In the genomic region with DNA sequence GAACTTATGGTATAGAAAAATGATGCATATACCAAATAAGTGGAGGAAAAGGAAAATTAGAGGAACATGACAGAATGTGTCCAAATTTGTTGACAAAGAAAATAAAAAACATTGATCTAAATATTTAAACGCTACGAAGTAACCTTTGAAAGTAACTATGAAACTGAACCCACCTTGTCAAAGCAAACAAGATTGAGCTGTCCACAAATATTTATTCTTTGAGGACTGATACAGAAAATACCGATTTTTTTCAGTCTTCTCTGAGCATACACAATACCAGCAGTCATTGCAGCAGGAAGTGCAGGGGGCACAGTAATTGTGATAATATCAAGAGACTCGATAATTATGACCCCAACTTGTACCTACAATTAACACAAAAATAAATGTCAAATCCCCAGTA, we compare ENCODE assay signal across 1 cellular context.
TF ChIP-seq lines count a peak whose summit lies in the region.

No MANE protein-coding gene starts in this region.

TF ChIP-seq in HepG2, 621 proteins besides CTCF, POLR2A, EP300 and RAD21 (continued from another document):
- TF ChIP-seq, protein P1, sequence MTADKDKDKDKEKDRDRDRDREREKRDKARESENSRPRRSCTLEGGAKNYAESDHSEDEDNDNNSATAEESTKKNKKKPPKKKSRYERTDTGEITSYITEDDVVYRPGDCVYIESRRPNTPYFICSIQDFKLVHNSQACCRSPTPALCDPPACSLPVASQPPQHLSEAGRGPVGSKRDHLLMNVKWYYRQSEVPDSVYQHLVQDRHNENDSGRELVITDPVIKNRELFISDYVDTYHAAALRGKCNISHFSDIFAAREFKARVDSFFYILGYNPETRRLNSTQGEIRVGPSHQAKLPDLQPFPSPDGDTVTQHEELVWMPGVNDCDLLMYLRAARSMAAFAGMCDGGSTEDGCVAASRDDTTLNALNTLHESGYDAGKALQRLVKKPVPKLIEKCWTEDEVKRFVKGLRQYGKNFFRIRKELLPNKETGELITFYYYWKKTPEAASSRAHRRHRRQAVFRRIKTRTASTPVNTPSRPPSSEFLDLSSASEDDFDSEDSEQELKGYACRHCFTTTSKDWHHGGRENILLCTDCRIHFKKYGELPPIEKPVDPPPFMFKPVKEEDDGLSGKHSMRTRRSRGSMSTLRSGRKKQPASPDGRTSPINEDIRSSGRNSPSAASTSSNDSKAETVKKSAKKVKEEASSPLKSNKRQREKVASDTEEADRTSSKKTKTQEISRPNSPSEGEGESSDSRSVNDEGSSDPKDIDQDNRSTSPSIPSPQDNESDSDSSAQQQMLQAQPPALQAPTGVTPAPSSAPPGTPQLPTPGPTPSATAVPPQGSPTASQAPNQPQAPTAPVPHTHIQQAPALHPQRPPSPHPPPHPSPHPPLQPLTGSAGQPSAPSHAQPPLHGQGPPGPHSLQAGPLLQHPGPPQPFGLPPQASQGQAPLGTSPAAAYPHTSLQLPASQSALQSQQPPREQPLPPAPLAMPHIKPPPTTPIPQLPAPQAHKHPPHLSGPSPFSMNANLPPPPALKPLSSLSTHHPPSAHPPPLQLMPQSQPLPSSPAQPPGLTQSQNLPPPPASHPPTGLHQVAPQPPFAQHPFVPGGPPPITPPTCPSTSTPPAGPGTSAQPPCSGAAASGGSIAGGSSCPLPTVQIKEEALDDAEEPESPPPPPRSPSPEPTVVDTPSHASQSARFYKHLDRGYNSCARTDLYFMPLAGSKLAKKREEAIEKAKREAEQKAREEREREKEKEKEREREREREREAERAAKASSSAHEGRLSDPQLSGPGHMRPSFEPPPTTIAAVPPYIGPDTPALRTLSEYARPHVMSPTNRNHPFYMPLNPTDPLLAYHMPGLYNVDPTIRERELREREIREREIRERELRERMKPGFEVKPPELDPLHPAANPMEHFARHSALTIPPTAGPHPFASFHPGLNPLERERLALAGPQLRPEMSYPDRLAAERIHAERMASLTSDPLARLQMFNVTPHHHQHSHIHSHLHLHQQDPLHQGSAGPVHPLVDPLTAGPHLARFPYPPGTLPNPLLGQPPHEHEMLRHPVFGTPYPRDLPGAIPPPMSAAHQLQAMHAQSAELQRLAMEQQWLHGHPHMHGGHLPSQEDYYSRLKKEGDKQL (CRISPR knock-in tag; IDR thresholded peaks at IDR 0.05; ENCODE audit: low read depth) = peak; percentile 80
- TF ChIP-seq ATF1 (CRISPR knock-in tag; IDR thresholded peaks at IDR 0.05) (0 out of 2 replicates have a peak, but pooled peaks have one; percentile 50), HHEX (CRISPR knock-in tag; IDR thresholded peaks at IDR 0.05) (peak; percentile 81), NONO (IDR thresholded peaks at IDR 0.05) (no peak), NONO (CRISPR knock-in tag; conservative IDR thresholded peaks at IDR 0.05) (0 out of 2 replicates have a peak, but pooled peaks have one; percentile 43), DDIT3 (CRISPR knock-in tag; IDR thresholded peaks at IDR 0.05) (0 out of 2 replicates have a peak, but pooled peaks have one; percentile 35), MIER3 (CRISPR knock-in tag; IDR thresholded peaks at IDR 0.05; ENCODE audit: borderline replicate concordance) (no peak), RORA (CRISPR knock-in tag; IDR thresholded peaks at IDR 0.05) (no peak), ONECUT2 (CRISPR knock-in tag; IDR thresholded peaks at IDR 0.05) (peak; percentile 82), DPF2 (CRISPR knock-in tag; IDR thresholded peaks at IDR 0.05; ENCODE audit: borderline replicate concordance, low read depth) (0 out of 2 replicates have a peak, but pooled peaks have one; percentile 22), SOX6 (IDR thresholded peaks at IDR 0.05) (no peak), SOX6 (CRISPR knock-in tag; IDR thresholded peaks at IDR 0.05) (peak; percentile 74; the same call in 1 of the 2 replicates), MTA1 (CRISPR knock-in tag; IDR thresholded peaks at IDR 0.05; ENCODE audit: borderline replicate concordance) (no peak), CENPT (CRISPR knock-in tag; IDR thresholded peaks at IDR 0.05; ENCODE audit: low read depth) (no peak), ZNF709 (CRISPR knock-in tag; IDR thresholded peaks at IDR 0.05) (no peak), ISL2 (CRISPR knock-in tag; IDR thresholded peaks at IDR 0.05) (peak; percentile 85; the same call in 1 of the 2 replicates), MIXL1 (CRISPR knock-in tag; IDR thresholded peaks at IDR 0.05) (peak; percentile 64), GATA4 (IDR thresholded peaks at IDR 0.05; ENCODE audit: borderline replicate concordance, low read depth) (no peak), ZNF503 (CRISPR knock-in tag; IDR thresholded peaks at IDR 0.05) (peak; percentile 56; the same call in 1 of the 2 replicates), ZFP1 (CRISPR knock-in tag; IDR thresholded peaks at IDR 0.05) (0 out of 2 replicates have a peak, but pooled peaks have one; percentile 46), CREM (IDR thresholded peaks at IDR 0.05) (peak; percentile 64; the same call in 1 of the 2 replicates), CREM (CRISPR knock-in tag; IDR thresholded peaks at IDR 0.05) (no peak), MBD4 (IDR thresholded peaks at IDR 0.05; ENCODE audit: borderline replicate concordance, low read length) (peak; percentile 71; the same call in 1 of the 2 replicates), NR2F6 (IDR thresholded peaks at IDR 0.05) (peak; percentile 71), NR2F6 (CRISPR knock-in tag; IDR thresholded peaks at IDR 0.05) (peak; percentile 51; the same call in 1 of the 2 replicates)
- TF ChIP-seq, protein P2, sequence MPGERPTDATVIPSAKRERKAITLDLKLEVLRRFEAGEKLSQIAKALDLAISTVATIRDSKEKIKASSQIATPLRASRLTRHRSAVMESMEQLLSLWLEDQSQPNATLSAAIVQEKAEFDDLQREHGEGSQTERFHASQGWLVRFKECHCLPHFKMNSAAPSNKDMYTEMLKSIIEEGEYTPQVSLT (CRISPR knock-in tag; IDR thresholded peaks at IDR 0.05; ENCODE audit: borderline replicate concordance, low read depth) = no peak
- TF ChIP-seq, protein P3, sequence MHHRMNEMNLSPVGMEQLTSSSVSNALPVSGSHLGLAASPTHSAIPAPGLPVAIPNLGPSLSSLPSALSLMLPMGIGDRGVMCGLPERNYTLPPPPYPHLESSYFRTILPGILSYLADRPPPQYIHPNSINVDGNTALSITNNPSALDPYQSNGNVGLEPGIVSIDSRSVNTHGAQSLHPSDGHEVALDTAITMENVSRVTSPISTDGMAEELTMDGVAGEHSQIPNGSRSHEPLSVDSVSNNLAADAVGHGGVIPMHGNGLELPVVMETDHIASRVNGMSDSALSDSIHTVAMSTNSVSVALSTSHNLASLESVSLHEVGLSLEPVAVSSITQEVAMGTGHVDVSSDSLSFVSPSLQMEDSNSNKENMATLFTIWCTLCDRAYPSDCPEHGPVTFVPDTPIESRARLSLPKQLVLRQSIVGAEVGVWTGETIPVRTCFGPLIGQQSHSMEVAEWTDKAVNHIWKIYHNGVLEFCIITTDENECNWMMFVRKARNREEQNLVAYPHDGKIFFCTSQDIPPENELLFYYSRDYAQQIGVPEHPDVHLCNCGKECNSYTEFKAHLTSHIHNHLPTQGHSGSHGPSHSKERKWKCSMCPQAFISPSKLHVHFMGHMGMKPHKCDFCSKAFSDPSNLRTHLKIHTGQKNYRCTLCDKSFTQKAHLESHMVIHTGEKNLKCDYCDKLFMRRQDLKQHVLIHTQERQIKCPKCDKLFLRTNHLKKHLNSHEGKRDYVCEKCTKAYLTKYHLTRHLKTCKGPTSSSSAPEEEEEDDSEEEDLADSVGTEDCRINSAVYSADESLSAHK (CRISPR knock-in tag; IDR thresholded peaks at IDR 0.05; ENCODE audit: borderline replicate concordance) = no peak
- TF ChIP-seq, protein P4, sequence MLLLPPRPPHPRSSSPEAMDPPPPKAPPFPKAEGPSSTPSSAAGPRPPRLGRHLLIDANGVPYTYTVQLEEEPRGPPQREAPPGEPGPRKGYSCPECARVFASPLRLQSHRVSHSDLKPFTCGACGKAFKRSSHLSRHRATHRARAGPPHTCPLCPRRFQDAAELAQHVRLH (CRISPR knock-in tag; IDR thresholded peaks at IDR 0.05; ENCODE audit: borderline replicate concordance, low read depth) = no peak
- TF ChIP-seq, protein P5, sequence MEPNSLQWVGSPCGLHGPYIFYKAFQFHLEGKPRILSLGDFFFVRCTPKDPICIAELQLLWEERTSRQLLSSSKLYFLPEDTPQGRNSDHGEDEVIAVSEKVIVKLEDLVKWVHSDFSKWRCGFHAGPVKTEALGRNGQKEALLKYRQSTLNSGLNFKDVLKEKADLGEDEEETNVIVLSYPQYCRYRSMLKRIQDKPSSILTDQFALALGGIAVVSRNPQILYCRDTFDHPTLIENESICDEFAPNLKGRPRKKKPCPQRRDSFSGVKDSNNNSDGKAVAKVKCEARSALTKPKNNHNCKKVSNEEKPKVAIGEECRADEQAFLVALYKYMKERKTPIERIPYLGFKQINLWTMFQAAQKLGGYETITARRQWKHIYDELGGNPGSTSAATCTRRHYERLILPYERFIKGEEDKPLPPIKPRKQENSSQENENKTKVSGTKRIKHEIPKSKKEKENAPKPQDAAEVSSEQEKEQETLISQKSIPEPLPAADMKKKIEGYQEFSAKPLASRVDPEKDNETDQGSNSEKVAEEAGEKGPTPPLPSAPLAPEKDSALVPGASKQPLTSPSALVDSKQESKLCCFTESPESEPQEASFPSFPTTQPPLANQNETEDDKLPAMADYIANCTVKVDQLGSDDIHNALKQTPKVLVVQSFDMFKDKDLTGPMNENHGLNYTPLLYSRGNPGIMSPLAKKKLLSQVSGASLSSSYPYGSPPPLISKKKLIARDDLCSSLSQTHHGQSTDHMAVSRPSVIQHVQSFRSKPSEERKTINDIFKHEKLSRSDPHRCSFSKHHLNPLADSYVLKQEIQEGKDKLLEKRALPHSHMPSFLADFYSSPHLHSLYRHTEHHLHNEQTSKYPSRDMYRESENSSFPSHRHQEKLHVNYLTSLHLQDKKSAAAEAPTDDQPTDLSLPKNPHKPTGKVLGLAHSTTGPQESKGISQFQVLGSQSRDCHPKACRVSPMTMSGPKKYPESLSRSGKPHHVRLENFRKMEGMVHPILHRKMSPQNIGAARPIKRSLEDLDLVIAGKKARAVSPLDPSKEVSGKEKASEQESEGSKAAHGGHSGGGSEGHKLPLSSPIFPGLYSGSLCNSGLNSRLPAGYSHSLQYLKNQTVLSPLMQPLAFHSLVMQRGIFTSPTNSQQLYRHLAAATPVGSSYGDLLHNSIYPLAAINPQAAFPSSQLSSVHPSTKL (CRISPR knock-in tag; IDR thresholded peaks at IDR 0.05) = peak; percentile 67
- TF ChIP-seq, protein P6, sequence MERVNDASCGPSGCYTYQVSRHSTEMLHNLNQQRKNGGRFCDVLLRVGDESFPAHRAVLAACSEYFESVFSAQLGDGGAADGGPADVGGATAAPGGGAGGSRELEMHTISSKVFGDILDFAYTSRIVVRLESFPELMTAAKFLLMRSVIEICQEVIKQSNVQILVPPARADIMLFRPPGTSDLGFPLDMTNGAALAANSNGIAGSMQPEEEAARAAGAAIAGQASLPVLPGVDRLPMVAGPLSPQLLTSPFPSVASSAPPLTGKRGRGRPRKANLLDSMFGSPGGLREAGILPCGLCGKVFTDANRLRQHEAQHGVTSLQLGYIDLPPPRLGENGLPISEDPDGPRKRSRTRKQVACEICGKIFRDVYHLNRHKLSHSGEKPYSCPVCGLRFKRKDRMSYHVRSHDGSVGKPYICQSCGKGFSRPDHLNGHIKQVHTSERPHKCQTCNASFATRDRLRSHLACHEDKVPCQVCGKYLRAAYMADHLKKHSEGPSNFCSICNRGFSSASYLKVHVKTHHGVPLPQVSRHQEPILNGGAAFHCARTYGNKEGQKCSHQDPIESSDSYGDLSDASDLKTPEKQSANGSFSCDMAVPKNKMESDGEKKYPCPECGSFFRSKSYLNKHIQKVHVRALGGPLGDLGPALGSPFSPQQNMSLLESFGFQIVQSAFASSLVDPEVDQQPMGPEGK (CRISPR knock-in tag; IDR thresholded peaks at IDR 0.05) = peak; percentile 13; the same call in 1 of the 2 replicates
